In genomic region chr2:39407516-39408296, GRCh38 we compare ENCODE assay signal across 1 cellular context.
TF ChIP-seq lines count a peak whose summit lies in the region.

No MANE protein-coding gene starts in this region.

TF ChIP-seq in endothelial cell of umbilical vein, 7 proteins besides CTCF, POLR2A, EP300 and RAD21:
- no peak for TF ChIP-seq MYC (IDR thresholded peaks at IDR 0.05; ENCODE audit: low read depth, low read length)
- no peak for TF ChIP-seq POLR2AphosphoS5 (IDR thresholded peaks at IDR 0.05; ENCODE audit: insufficient read depth, low read depth, low read length)
- no peak for TF ChIP-seq GATA2 (IDR thresholded peaks at IDR 0.05; ENCODE audit: insufficient read depth, insufficient read length, low read depth, low read length)
- no peak for TF ChIP-seq FOS (IDR thresholded peaks at IDR 0.05; ENCODE audit: borderline replicate concordance, insufficient read depth, low read length)
- TF ChIP-seq JUN (IDR thresholded peaks at IDR 0.05; ENCODE audit: borderline replicate concordance, insufficient read depth, insufficient read length, low read depth), result no peak
- no peak for TF ChIP-seq MAX (IDR thresholded peaks at IDR 0.05; ENCODE audit: insufficient read depth, insufficient read length)
- no peak for TF ChIP-seq EZH2 (IDR thresholded peaks at IDR 0.05; ENCODE audit: borderline replicate concordance, low read depth, low read length, severe bottlenecking)
